Comparison of ENCODE assay signal across 9 cellular contexts in the genomic region with DNA sequence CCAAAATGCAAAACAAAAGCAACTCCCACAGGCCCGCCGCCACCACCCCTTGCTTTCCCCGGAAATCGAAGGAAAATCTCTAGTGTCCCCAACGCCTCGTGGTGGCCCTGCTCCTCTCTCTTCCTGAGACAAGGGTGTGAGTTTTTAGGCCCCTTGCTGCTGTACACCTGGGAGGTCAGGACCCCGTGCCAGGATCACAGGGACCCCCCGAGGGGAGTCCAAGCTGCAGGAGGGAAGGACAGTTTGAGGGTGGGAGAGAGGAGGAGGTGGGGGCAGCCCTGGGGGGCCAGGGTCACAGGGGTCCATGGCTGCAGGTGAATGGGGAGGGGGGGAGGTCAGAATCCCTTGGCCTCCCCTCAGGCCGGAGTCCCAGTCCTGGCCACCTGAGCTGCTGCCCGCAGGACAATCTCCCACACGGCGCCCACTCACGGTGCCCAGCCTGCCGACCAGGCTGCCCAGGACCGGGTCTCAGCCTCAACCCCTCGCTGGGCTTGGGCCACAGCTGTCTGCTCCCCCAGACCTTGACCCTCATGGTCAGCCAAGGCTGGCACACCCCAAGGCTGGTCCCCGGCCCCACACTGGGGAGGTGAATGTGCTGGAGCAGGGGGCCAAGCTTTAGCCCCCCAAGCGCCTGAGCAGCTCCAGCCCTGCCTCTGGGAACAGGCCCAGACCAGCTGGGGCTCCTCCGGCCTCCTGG. TPM values are rescaled to one million over a fixed set of nuclear protein-coding genes. Genes with fewer than 3 reads are reported as not detected.
DNase-seq lines count a peak whose midpoint lies in the region; ATAC-seq and TF ChIP-seq lines count a peak whose summit lies in the region.
"Had no signal": no experiment of that assay in that cellular context is flagged by ENCODE, and none has a peak within 500 bp of the region (broad histone marks: within the 10 kb centered on the region; RNA-seq: fewer than 3 reads in every experiment).

No MANE protein-coding gene starts in this region.

- H3K4me3 ChIP-seq in GM23248: no peak overlapping the region
- H3K4me3 ChIP-seq in heart right ventricle: peak overlapping the region in 6 of 10 donors; percentile 8 to 40 (median 14)

- no peaks in the 10 kb centered on the region for H3K79me2 ChIP-seq in GM23248 (ENCODE audit: insufficient read depth)

- H3K9ac ChIP-seq in GM23248: peak overlapping the region; percentile 64

- no peak overlapping the region for H3K27ac ChIP-seq in GM23248
- peak overlapping the region in 5 of 10 donors; percentile 60 to 83 (median 73) for H3K27ac ChIP-seq in heart right ventricle
- H3K27ac ChIP-seq: tibial nerve had no signal

- no peaks in the 10 kb centered on the region for H4K20me1 ChIP-seq in GM23248 (ENCODE audit: insufficient read depth)

- H3K9me3 ChIP-seq in GM23248 (ENCODE audit: low read depth) (no peaks in the 10 kb centered on the region), heart right ventricle (no peaks in the 10 kb centered on the region)
- H3K9me3 ChIP-seq: tibial nerve had no signal

- H3K27ac Mint-ChIP-seq in T-cell: peak overlapping the region; percentile 61 to 73

- in situ Hi-C loops in GM23248 (cut with MboI): loop anchor here (25.0 kb wide), 1 partner anchor 489 kb away; no protein-coding TSS in a partner anchor

- no peak overlapping the region for H2AFZ ChIP-seq in GM23248

- WGBS in GM23248 (ENCODE audit: low coverage in 1 of 2, low lambda C conversion rate in 2 of 2, missing lambda C conversion rate in 2 of 2), 2 experiments: 26 to 58% methylated on average over 11 to 18 of the region's 19 CpGs
- 46 to 52% methylated on average over 19 of the region's 19 CpGs for WGBS in heart right ventricle, 2 donors

- no peak for DNase-seq in GM23248
- DNase-seq in T-cell: no peak
- peak in 1 of 2 donors; percentile 4 for DNase-seq in heart right ventricle
- peak; percentile 49 for DNase-seq in sciatic nerve (ENCODE audit: low spot score)
- no peak for DNase-seq in Ammon's horn (ENCODE audit: low spot score)

- no peak for ATAC-seq in T-cell (replicated peaks in 1 of 4)
- no peak for ATAC-seq in heart right ventricle
- no peak for ATAC-seq in sciatic nerve
- ATAC-seq in HG03460 (IDR thresholded peaks at IDR 0.05; ENCODE audit: unreplicated experiment): no peak
- no peak for ATAC-seq in HG02938 (IDR thresholded peaks at IDR 0.05; ENCODE audit: unreplicated experiment)
- ATAC-seq in HG03442 (IDR thresholded peaks at IDR 0.05; ENCODE audit: unreplicated experiment): no peak

- H3K27me3 ChIP-seq in GM23248 (replicated peaks; ENCODE audit: insufficient read depth): peaks cover 24% of the 10 kb centered on the region
- peaks cover 0 to 25% (median 0%) of the 10 kb centered on the region in 7 donors for H3K27me3 ChIP-seq in heart right ventricle

- POLR2A ChIA-PET in T-cell (lab: Charles Lee): interaction anchor here in 1 of 2 donors (0.5 kb wide), 1 partner anchor 58 kb away, joined by 3 read pairs; no protein-coding TSS in a partner anchor

- peak overlapping the region; percentile 39 to 74 (median 67) for H3K4me3 Mint-ChIP-seq in T-cell

- no peaks in the 10 kb centered on the region for H3K9me2 ChIP-seq in GM23248 (ENCODE audit: insufficient read depth)

- no peaks in the 10 kb centered on the region for H3F3A ChIP-seq in GM23248 (ENCODE audit: insufficient read depth)

- H3K36me3 ChIP-seq in GM23248 (ENCODE audit: low read depth) (no peaks in the 10 kb centered on the region), heart right ventricle (no peaks in the 10 kb centered on the region)
- H3K36me3 ChIP-seq: tibial nerve had no signal

- no peaks in the 10 kb centered on the region for H3K27me3 Mint-ChIP-seq in T-cell

- intact Hi-C loops in heart right ventricle (cut with DNase I): loop anchor here in 7 of 10 donors (2.0 to 10.0 kb wide), 5 partner anchors 84 to 234 kb away; a partner anchor contains a TSS
- intact Hi-C loops in sciatic nerve (cut with DNase I): loop anchor here (5.0 kb wide), 1 partner anchor 229 kb away; no protein-coding TSS in a partner anchor

- no peaks in the 10 kb centered on the region for H3K9me3 Mint-ChIP-seq in T-cell

- H3K4me2 ChIP-seq in GM23248 (ENCODE audit: unreplicated experiment): no peak overlapping the region

- no peaks in the 10 kb centered on the region for H3K4me1 ChIP-seq in GM23248 (ENCODE audit: insufficient read depth)
- peaks cover 25 to 45% (median 37%) of the 10 kb centered on the region in 9 donors for H3K4me1 ChIP-seq in heart right ventricle

- CTCF ChIA-PET in T-cell (lab: Charles Lee): no interaction called here

- H3K36me3 Mint-ChIP-seq in T-cell: no peaks in the 10 kb centered on the region

- no peak for TF ChIP-seq CTCF in heart right ventricle (IDR thresholded peaks at IDR 0.05)

- peaks cover 11 to 19% (median 18%) of the 10 kb centered on the region in 3 donors for H3K4me1 Mint-ChIP-seq in T-cell

RNA-seq across cellular contexts. Expression of a gene that starts 19.9 kb away (rescaled TPM):
- 0.13 TPM in 1 of 2 replicates, not detected in the other for total RNA-seq in GM23248 (2014; rRNA removed; shearing (Covaris generic))
- polyA plus RNA-seq in GM23248 (2016; fragmentation: Nextera tagmentation; extraction: Ambion mirVana) (not detected in 2 replicates), heart right ventricle (1 to 10 TPM; 4.6 to 5.9 TPM)
- total RNA-seq in T-cell (1 to 10 TPM in 3 of 5 donors, under 1 TPM in 2; 0.73 to 8.2 (median 1.1) TPM), heart right ventricle (10 to 100 TPM in 7 of 10 donors, 1 to 10 TPM in 3; 9.7 to 50.6 (median 12.9) TPM), sciatic nerve (3.4 TPM)
